Comparison of ENCODE assay signal across 17 cellular contexts in genomic region chr6:9539231-9539755, GRCh38.
DNase-seq lines count a peak whose midpoint lies in the region; ATAC-seq and TF ChIP-seq lines count a peak whose summit lies in the region.
"Had no signal": no experiment of that assay in that cellular context is flagged by ENCODE, and none has a peak within 500 bp of the region (broad histone marks: within the 10 kb centered on the region; RNA-seq: fewer than 3 reads in every experiment).

No MANE protein-coding gene starts in this region.

- no peaks in the 10 kb centered on the region for H3K36me3 ChIP-seq in IMR-90 (ENCODE audit: control insufficient read depth, insufficient read depth, low read length)
- H3K36me3 ChIP-seq in mesenchymal stem cell (ENCODE audit: control insufficient read depth in 1 of 2, insufficient read depth in 2 of 2, low read depth in 1 of 2, low read length in 2 of 2) = no peaks in the 10 kb centered on the region
- H3K36me3 ChIP-seq in BE2C = no peaks in the 10 kb centered on the region
- no peaks in the 10 kb centered on the region for H3K36me3 ChIP-seq in sigmoid colon
- H3K36me3 ChIP-seq: Peyer's patch had no signal

- no peak for TF ChIP-seq EP300 in sigmoid colon (IDR thresholded peaks at IDR 0.05)

- in situ Hi-C loops in IMR-90 (cut with MboI; ENCODE audit: low sequenced_read_pairs) = loop anchor here (25.0 kb wide), 2 partner anchors 552 to 873 kb away; partner anchors contain the start of gene TFAP2A

- CTCF ChIA-PET in IMR-90 (lab: Yijun Ruan, JAX) = interaction anchor here (0.6 kb wide), 1 partner anchor 556 kb away, joined by 3 read pairs; no protein-coding TSS in a partner anchor

- TF ChIP-seq RAD21 in IMR-90 (IDR thresholded peaks at IDR 0.05; ENCODE audit: low read length) = no peak

- peaks cover 3% of the 10 kb centered on the region; the same call in 1 of the 2 replicates for H3K9me1 ChIP-seq in IMR-90 (ENCODE audit: insufficient read depth, low read length)

- H3K14ac ChIP-seq in IMR-90 (replicated peaks; ENCODE audit: low read depth, low read length) (0 out of 2 replicates have a peak overlapping the region, but pooled peaks have one; percentile 16), mesenchymal stem cell (ENCODE audit: low read length in 2 of 2) (no peak overlapping the region)

- ATAC-seq in IMR-90 (ENCODE audit: low read depth) (no peak), GM21390 (IDR thresholded peaks at IDR 0.05; ENCODE audit: unreplicated experiment) (no peak)

- dilution Hi-C loops in IMR-90 (cut with HindIII; ENCODE audit: low sequenced_read_pairs, unreplicated experiment) = no loop called here

- H3K9me3 ChIP-seq in IMR-90 (ENCODE audit: control insufficient read depth, insufficient read depth, low read length) (no peaks in the 10 kb centered on the region), mesenchymal stem cell (ENCODE audit: control insufficient read depth, low read length) (no peaks in the 10 kb centered on the region), BE2C (no peaks in the 10 kb centered on the region), sigmoid colon (no peaks in the 10 kb centered on the region)
- H3K9me3 ChIP-seq: Peyer's patch, SK-N-SH had no signal

- no peaks in the 10 kb centered on the region for H3K4me1 ChIP-seq in IMR-90 (ENCODE audit: control insufficient read depth, insufficient read depth, low read length)
- H3K4me1 ChIP-seq in mesenchymal stem cell (ENCODE audit: control insufficient read depth, insufficient read depth, low read depth, low read length) = peaks cover 2% of the 10 kb centered on the region
- H3K4me1 ChIP-seq in BE2C = no peaks in the 10 kb centered on the region
- no peaks in the 10 kb centered on the region for H3K4me1 ChIP-seq in sigmoid colon
- H3K4me1 ChIP-seq: Peyer's patch had no signal

- peak overlapping the region; percentile 59 for H3K27ac ChIP-seq in 22Rv1
- H3K27ac ChIP-seq in IMR-90 (ENCODE audit: insufficient read depth, low read length) = no peak overlapping the region
- H3K27ac ChIP-seq in mesenchymal stem cell (ENCODE audit: low read length, poor library complexity, severe bottlenecking) = peak overlapping the region; percentile 90
- H3K27ac ChIP-seq in sigmoid colon = no peak overlapping the region
- H3K27ac ChIP-seq: HL-60, Peyer's patch had no signal

- BruUV-seq in IMR-90 (replicated peaks; lab: Mats Ljungman, UMichigan) = no TSS peak

- H3K18ac ChIP-seq in IMR-90 (ENCODE audit: low read depth, low read length) = no peak overlapping the region
- H3K18ac ChIP-seq in mesenchymal stem cell (ENCODE audit: low read depth in 1 of 2, low read length in 2 of 2) = no peak overlapping the region

- 0 out of 2 replicates have a peak overlapping the region, but pooled peaks have one; percentile 39 for H2BK120ac ChIP-seq in IMR-90 (ENCODE audit: low read depth, low read length)
- no peak overlapping the region for H2BK120ac ChIP-seq in mesenchymal stem cell (ENCODE audit: low read depth, low read length)

- POLR2A ChIA-PET in IMR-90 (lab: Charles Lee; ENCODE audit: unreplicated experiment) = no interaction called here

- no peak overlapping the region for H3K9ac ChIP-seq in IMR-90 (ENCODE audit: low read depth, low read length)
- no peak overlapping the region for H3K9ac ChIP-seq in mesenchymal stem cell (ENCODE audit: low read length)
- H3K9ac ChIP-seq: SK-N-SH had no signal

- no peaks in the 10 kb centered on the region for H4K20me1 ChIP-seq in IMR-90 (ENCODE audit: insufficient read depth, low read length)

- H2AK5ac ChIP-seq in IMR-90 (ENCODE audit: low read depth, low read length) (peak overlapping the region; percentile 82; the same call in 1 of the 2 replicates), mesenchymal stem cell (ENCODE audit: low read length, severe bottlenecking) (no peak overlapping the region)

- H3K23ac ChIP-seq in IMR-90 (ENCODE audit: low read depth, low read length) = no peak overlapping the region
- no peak overlapping the region for H3K23ac ChIP-seq in mesenchymal stem cell (ENCODE audit: low read length in 2 of 2)

- H2AFZ ChIP-seq in IMR-90 (replicated peaks; ENCODE audit: low read length, poor library complexity) (peak overlapping the region; percentile 6), mesenchymal stem cell (ENCODE audit: low read depth, low read length) (no peak overlapping the region)

- H3K4me3 ChIP-seq in IMR-90 (ENCODE audit: insufficient read depth, low read depth, low read length) (no peak overlapping the region), mesenchymal stem cell (ENCODE audit: insufficient read depth in 1 of 2, low read depth in 1 of 2, low read length in 2 of 2) (no peak overlapping the region), BE2C (ENCODE audit: low read depth, low read length) (no peak overlapping the region), sigmoid colon (no peak overlapping the region)
- H3K4me3 ChIP-seq: Peyer's patch had no signal

- H2BK5ac ChIP-seq in IMR-90 (ENCODE audit: low read depth, low read length, poor library complexity, severe bottlenecking) (no peak overlapping the region), mesenchymal stem cell (ENCODE audit: low read depth, low read length, poor library complexity, severe bottlenecking) (no peak overlapping the region)

- no peak overlapping the region for H2BK12ac ChIP-seq in mesenchymal stem cell (ENCODE audit: low read length in 2 of 2)

- H4K5ac ChIP-seq in IMR-90 (ENCODE audit: low read depth, low read length) = no peak overlapping the region

- DNase-seq in IMR-90 (no peak), iPS-NIHi11 (ENCODE audit: low spot score) (peak; percentile 8), mesenchymal stem cell (no peak), BE2C (no peak), sigmoid colon (no peak)
- no peak for DNase-seq in stimulated activated CD4-positive, alpha-beta T cell treated with anti-CD3 and anti-CD28 coated beads, Interleukin-15, amount 100 ng/mL, for 24 hours
- DNase-seq: DMS79, HCEC 1CT, NCI-H2029, NCI-H2171, NCI-H446 treated with DMSO at 0.1 percent for 48 hours, Peyer's patch, Right ventricle myocardium superior, SK-N-SH had no signal

- peak overlapping the region in 1 of 2 experiments; percentile 9; a peak in 1 of 4 replicates for H4K8ac ChIP-seq in IMR-90 (ENCODE audit: low read depth in 2 of 2, low read length in 2 of 2)
- H4K8ac ChIP-seq in mesenchymal stem cell (ENCODE audit: low read length) = no peak overlapping the region

- H3K4me2 ChIP-seq in IMR-90 (ENCODE audit: low read depth, low read length) = no peak overlapping the region
- no peak overlapping the region for H3K4me2 ChIP-seq in mesenchymal stem cell (ENCODE audit: low read length, poor library complexity, severe bottlenecking)
- H3K4me2 ChIP-seq: SK-N-SH had no signal

- H4K91ac ChIP-seq in IMR-90 (ENCODE audit: insufficient read depth, low read depth, low read length) (no peak overlapping the region; the same call in 1 of the 2 replicates), mesenchymal stem cell (ENCODE audit: low read length) (no peak overlapping the region)

- H3K79me1 ChIP-seq in IMR-90 (ENCODE audit: low read depth in 1 of 2, low read length in 2 of 2) (no peaks in the 10 kb centered on the region), mesenchymal stem cell (replicated peaks; ENCODE audit: low read length, poor library complexity, severe bottlenecking) (no peaks in the 10 kb centered on the region)

- intact Hi-C loops in IMR-90 (cut with micrococcal nuclease) = loop anchor here (2.0 kb wide), 1 partner anchor 130 kb away; no protein-coding TSS in a partner anchor
- intact Hi-C loops in sigmoid colon (cut with DNase I) = no loop called here

- 0 out of 3 replicates have a peak overlapping the region, but pooled peaks have one; percentile 38 for H2BK15ac ChIP-seq in IMR-90 (ENCODE audit: low read depth, low read length)
- no peak overlapping the region for H2BK15ac ChIP-seq in mesenchymal stem cell (ENCODE audit: low read depth, poor library complexity, severe bottlenecking)

- H3K56ac ChIP-seq in IMR-90 (ENCODE audit: extremely low read depth, insufficient read depth, low read length) = no peak overlapping the region

- TF ChIP-seq POLR2A in IMR-90 (IDR thresholded peaks at IDR 0.05; ENCODE audit: low read depth, low read length) = no peak
- TF ChIP-seq POLR2A in sigmoid colon (IDR thresholded peaks at IDR 0.05) = no peak

- H2AK9ac ChIP-seq in IMR-90 (replicated peaks; ENCODE audit: low read depth, low read length, poor library complexity) = no peak overlapping the region

- peak overlapping the region; percentile 21; the same call in 1 of the 2 replicates for H2BK20ac ChIP-seq in IMR-90 (ENCODE audit: low read depth, low read length)

- H3K27me3 ChIP-seq in IMR-90 (ENCODE audit: control insufficient read depth, insufficient read depth, low read length) (no peaks in the 10 kb centered on the region), mesenchymal stem cell (ENCODE audit: control insufficient read depth in 1 of 2, insufficient read depth in 1 of 2, low read length in 2 of 2) (no peaks in the 10 kb centered on the region), BE2C (no peaks in the 10 kb centered on the region), sigmoid colon (no peaks in the 10 kb centered on the region)
- H3K27me3 ChIP-seq: Peyer's patch had no signal

- TF ChIP-seq CTCF in 22Rv1 (IDR thresholded peaks at IDR 0.05) = no peak
- no peak for TF ChIP-seq CTCF in IMR-90 (conservative IDR thresholded peaks at IDR 0.05; ENCODE audit: low read depth, low read length)
- TF ChIP-seq CTCF in BE2C (IDR thresholded peaks at IDR 0.05; ENCODE audit: low read depth, low read length) = no peak
- TF ChIP-seq CTCF in sigmoid colon (IDR thresholded peaks at IDR 0.05) = no peak

- no CpG with 5 or more reads among the region's 4 CpGs for WGBS in IMR-90 (ENCODE audit: extremely low coverage in 2 of 2, insufficient read length in 1 of 2), 2 experiments
- WGBS in mesenchymal stem cell = 95% methylated on average over 4 of the region's 4 CpGs
- 35 to 59% methylated on average over 4 of the region's 4 CpGs for WGBS in sigmoid colon, 2 donors

- H3K4ac ChIP-seq in IMR-90 (ENCODE audit: low read depth, low read length) (peak overlapping the region; percentile 52; the same call in 1 of the 2 replicates), mesenchymal stem cell (ENCODE audit: low read depth in 1 of 2, low read length in 2 of 2) (no peak overlapping the region)

TF ChIP-seq in IMR-90, 13 proteins besides CTCF, POLR2A, EP300 and RAD21 (continues in another document):
- no peak for TF ChIP-seq CHD1 (IDR thresholded peaks at IDR 0.05; ENCODE audit: low read depth, low read length)
- TF ChIP-seq RFX5 (IDR thresholded peaks at IDR 0.05; ENCODE audit: low read depth, low read length) = no peak
- no peak for TF ChIP-seq ELK1 (IDR thresholded peaks at IDR 0.05; ENCODE audit: borderline replicate concordance, low read depth, low read length)
- TF ChIP-seq MXI1 (IDR thresholded peaks at IDR 0.05; ENCODE audit: borderline replicate concordance, low read depth, low read length) = no peak

Comparison
In these comparisons a context has a peak if more than half of its experiments do, and no peak if none do; other contexts are left out.
1. H3K27ac ChIP-seq: peak in 22Rv1 (single experiment) and mesenchymal stem cell (single experiment); none in IMR-90 (single experiment) and sigmoid colon (0 of 4).